ENCODE assay signal across 9 cellular contexts in the genomic region with DNA sequence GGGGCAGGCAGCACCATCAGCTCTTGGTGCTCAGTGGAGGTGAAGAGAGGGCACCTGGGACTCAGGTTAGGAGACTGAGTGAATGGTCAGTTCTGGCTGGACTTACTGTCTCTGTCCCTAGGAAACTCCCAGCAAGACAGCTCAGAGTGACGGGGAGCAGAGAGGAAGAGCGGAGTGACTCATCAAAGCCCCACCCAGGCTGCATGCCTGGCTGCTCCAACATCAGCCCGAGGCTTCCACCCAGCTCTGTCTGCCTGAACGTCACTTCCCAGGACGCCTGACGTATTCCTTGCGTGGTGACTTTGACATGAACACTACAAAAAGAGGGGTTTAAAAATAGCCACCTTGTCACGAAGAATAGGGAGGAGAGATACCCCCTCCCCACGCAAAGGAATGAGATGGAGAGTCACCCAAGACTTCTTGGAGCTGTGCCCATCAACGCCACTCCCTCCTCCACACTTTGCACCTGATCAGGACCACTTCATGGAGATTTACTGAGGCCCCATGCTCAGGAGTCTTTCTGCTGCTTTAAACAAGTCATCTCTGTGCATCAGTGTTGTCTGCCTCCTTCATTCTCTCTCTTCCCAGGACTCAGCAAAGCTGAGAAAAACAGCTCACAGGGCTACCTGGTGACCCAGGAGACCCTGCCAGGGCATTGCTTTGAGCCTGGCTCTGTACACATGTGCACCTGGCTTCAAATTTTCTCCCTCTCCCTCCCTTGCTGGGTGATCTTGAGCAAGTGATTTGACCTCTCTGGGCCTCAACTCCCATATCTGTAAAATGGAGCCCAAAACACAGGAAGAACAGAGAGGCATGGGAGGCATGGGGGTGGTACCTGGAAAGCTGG.
DNase-seq lines count a peak whose midpoint lies in the region; ATAC-seq and TF ChIP-seq lines count a peak whose summit lies in the region.
"Had no signal": no experiment of that assay in that cellular context is flagged by ENCODE, and none has a peak within 500 bp of the region (broad histone marks: within the 10 kb centered on the region; RNA-seq: fewer than 3 reads in every experiment).

No MANE protein-coding gene starts in this region.

- H3K4me3 Mint-ChIP-seq in activated CD4-positive, alpha-beta memory T cell treated with anti-CD3 and anti-CD28 coated beads for 36 hours = no peak overlapping the region
- H3K4me3 Mint-ChIP-seq: activated naive CD8-positive, alpha-beta T cell treated with anti-CD3 and anti-CD28 coated beads, Interleukin-2, amount 10 ng/mL, durations not matched to agents 7 days and 5 days had no signal

- H3K36me3 Mint-ChIP-seq in activated CD4-positive, alpha-beta memory T cell treated with anti-CD3 and anti-CD28 coated beads for 36 hours = no peaks in the 10 kb centered on the region
- H3K36me3 Mint-ChIP-seq: activated naive CD8-positive, alpha-beta T cell treated with anti-CD3 and anti-CD28 coated beads, Interleukin-2, amount 10 ng/mL, durations not matched to agents 7 days and 5 days had no signal

- intact Hi-C loops in head of caudate nucleus (cut with DNase I) = loop anchor here (10.0 kb wide), 1 partner anchor 86 kb away; a partner anchor contains a TSS
- intact Hi-C loops in activated CD4-positive, alpha-beta memory T cell treated with anti-CD3 and anti-CD28 coated beads for 36 hours (cut with micrococcal nuclease) = no loop called here

- no peak overlapping the region for H3K4me3 ChIP-seq in retinal pigment epithelial cell (ENCODE audit: low read length)

- H3K9me3 Mint-ChIP-seq in activated CD4-positive, alpha-beta memory T cell treated with anti-CD3 and anti-CD28 coated beads for 36 hours = peaks cover 2% of the 10 kb centered on the region
- H3K9me3 Mint-ChIP-seq: activated naive CD8-positive, alpha-beta T cell treated with anti-CD3 and anti-CD28 coated beads, Interleukin-2, amount 10 ng/mL, durations not matched to agents 7 days and 5 days had no signal

- no peaks in the 10 kb centered on the region for H3K4me1 Mint-ChIP-seq in activated CD4-positive, alpha-beta memory T cell treated with anti-CD3 and anti-CD28 coated beads for 36 hours (ENCODE audit: low read depth)
- H3K4me1 Mint-ChIP-seq: activated naive CD8-positive, alpha-beta T cell treated with anti-CD3 and anti-CD28 coated beads, Interleukin-2, amount 10 ng/mL, durations not matched to agents 7 days and 5 days had no signal

- no peak overlapping the region for H3K27ac Mint-ChIP-seq in activated CD4-positive, alpha-beta memory T cell treated with anti-CD3 and anti-CD28 coated beads for 36 hours
- H3K27ac Mint-ChIP-seq: activated naive CD8-positive, alpha-beta T cell treated with anti-CD3 and anti-CD28 coated beads, Interleukin-2, amount 10 ng/mL, durations not matched to agents 7 days and 5 days had no signal

- ATAC-seq in HG02678 (IDR thresholded peaks at IDR 0.05; ENCODE audit: unreplicated experiment) (no peak), HG03439 (IDR thresholded peaks at IDR 0.05; ENCODE audit: unreplicated experiment) (no peak)

- CTCF ChIA-PET in activated CD4-positive, alpha-beta memory T cell treated with anti-CD3 and anti-CD28 coated beads for 36 hours (lab: Charles Lee) = no interaction called here

- peak; percentile 89 for DNase-seq in ELF-1 (ENCODE audit: low read depth, low spot score)
- peak; percentile 92 for DNase-seq in SW480 (ENCODE audit: low spot score)
- peak; percentile 41 to 94 (median 74) for DNase-seq in head of caudate nucleus
- DNase-seq in retinal pigment epithelial cell (ENCODE audit: low read depth) = peak; percentile 69
- no peak for DNase-seq in NCI-H2171 treated with DMSO at 0.1 percent for 48 hours (lab: John Stamatoyannopoulos, UW)
- DNase-seq in activated CD4-positive, alpha-beta memory T cell treated with anti-CD3 and anti-CD28 coated beads for 36 hours = no peak
- DNase-seq: activated naive CD8-positive, alpha-beta T cell treated with anti-CD3 and anti-CD28 coated beads, Interleukin-2, amount 10 ng/mL, durations not matched to agents 7 days and 5 days had no signal

- H3K27me3 Mint-ChIP-seq in activated CD4-positive, alpha-beta memory T cell treated with anti-CD3 and anti-CD28 coated beads for 36 hours = peaks cover 10% of the 10 kb centered on the region

- no peak for TF ChIP-seq CTCF in retinal pigment epithelial cell (conservative IDR thresholded peaks at IDR 0.05; ENCODE audit: low read depth, low read length)

- POLR2A ChIA-PET in activated CD4-positive, alpha-beta memory T cell treated with anti-CD3 and anti-CD28 coated beads for 36 hours (lab: Charles Lee) = no interaction called here

Comparison
In these comparisons a context has a peak if more than half of its experiments do, and no peak if none do; other contexts are left out.
1. DNase-seq: peak in ELF-1 (single experiment), SW480 (single experiment), head of caudate nucleus (42 of 42) and retinal pigment epithelial cell (single experiment); none in NCI-H2171 treated with DMSO at 0.1 percent for 48 hours (single experiment) and activated CD4-positive, alpha-beta memory T cell treated with anti-CD3 and anti-CD28 coated beads for 36 hours (single experiment).